In the genomic region with DNA sequence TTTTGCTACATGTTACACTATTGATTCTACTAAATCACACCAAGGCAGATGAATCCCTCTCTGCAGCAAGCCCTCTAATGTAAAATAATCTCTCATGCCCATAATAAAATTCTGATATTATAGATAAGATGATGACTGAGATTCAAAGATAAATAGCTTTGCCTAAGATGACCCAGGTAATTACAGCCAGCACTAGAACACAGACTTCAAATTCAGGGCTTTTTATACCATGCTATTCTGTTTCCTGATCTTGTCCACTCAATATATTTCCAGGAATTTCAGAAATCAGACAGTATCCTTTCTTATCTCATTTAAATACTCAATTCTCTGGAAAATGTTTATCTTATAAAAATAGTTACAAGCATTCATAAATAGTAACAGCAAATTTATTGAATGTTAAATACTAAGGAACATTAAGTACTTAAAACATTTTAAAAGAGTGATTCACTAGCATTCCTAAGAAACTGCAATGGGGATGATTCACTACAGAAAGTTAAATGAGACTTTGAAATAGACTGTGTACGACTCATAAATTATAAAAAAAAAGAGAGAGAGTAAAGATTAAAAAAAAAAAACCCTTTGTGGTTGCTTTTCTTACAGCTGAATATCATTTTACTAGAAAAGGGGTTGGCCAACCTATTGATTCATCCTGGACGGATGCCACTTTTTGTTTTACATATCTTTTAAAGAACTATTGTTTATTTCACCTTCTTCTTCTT, we compare ENCODE assay signal across 8 cellular contexts. TPM values are rescaled to one million over a fixed set of nuclear protein-coding genes. Genes with fewer than 3 reads are reported as not detected.
A peak's percentile ranks its signal among the peaks of the same experiment; 100 is the strongest.
DNase-seq lines count a peak whose midpoint lies in the region; FAIRE-seq and TF ChIP-seq lines count a peak whose summit lies in the region.
"Had no signal": no experiment of that assay in that cellular context is flagged by ENCODE, and none has a peak within 500 bp of the region (broad histone marks: within the 10 kb centered on the region; RNA-seq: fewer than 3 reads in every experiment).

No MANE protein-coding gene starts in this region.

- H3K27me3 Mint-ChIP-seq in glutamatergic neuron (ENCODE audit: unreplicated experiment) = peaks cover 2% of the 10 kb centered on the region

- DNase-seq in RCC 7860 (ENCODE audit: low spot score) (peak; percentile 88), endothelial cell of umbilical vein (ENCODE audit: low read depth, low spot score) (peak; percentile 71), retinal pigment epithelial cell (ENCODE audit: low read depth) (peak; percentile 79), NCI-H82 (lab: John Stamatoyannopoulos, UW) (no peak), glutamatergic neuron (no peak), D721Med (ENCODE audit: insufficient read length, low spot score) (no peak)
- DNase-seq: NCI-H510A had no signal

- TF ChIP-seq POLR2A in endothelial cell of umbilical vein (IDR thresholded peaks at IDR 0.05; ENCODE audit: low read depth, low read length) = no peak

- no peaks in the 10 kb centered on the region for H3K27me3 ChIP-seq in endothelial cell of umbilical vein (ENCODE audit: control insufficient read depth in 2 of 2, insufficient read depth in 2 of 2, low read length in 2 of 2)

- no peaks in the 10 kb centered on the region for H3K9me3 Mint-ChIP-seq in glutamatergic neuron (ENCODE audit: unreplicated experiment)

- dilution Hi-C loops in endothelial cell of umbilical vein (cut with MboI; ENCODE audit: extremely low pct_ligation_motif_present, low sequenced_read_pairs) = no loop called here

- BruUV-seq in endothelial cell of umbilical vein (replicated peaks; lab: Mats Ljungman, UMichigan) = no TSS peak

- no peaks in the 10 kb centered on the region for H3K9me3 ChIP-seq in endothelial cell of umbilical vein (replicated peaks; ENCODE audit: control insufficient read depth, insufficient read depth, low read length)

- no peaks in the 10 kb centered on the region for H3K4me1 Mint-ChIP-seq in glutamatergic neuron (ENCODE audit: low read depth, unreplicated experiment)

- peaks cover 29% of the 10 kb centered on the region for H3K4me1 ChIP-seq in endothelial cell of umbilical vein (ENCODE audit: control insufficient read depth, extremely low read depth, insufficient read depth, low read length)

- H3K9ac ChIP-seq in endothelial cell of umbilical vein (replicated peaks; ENCODE audit: extremely low read depth, insufficient read depth, low read length) = peak overlapping the region; percentile 45

- FAIRE-seq in G401.6 (lab: Jason Lieb, UNC) = peak; percentile 71
- peak; percentile 98 for FAIRE-seq in RCC 7860 (lab: Jason Lieb, UNC)
- peak; percentile 47 for FAIRE-seq in endothelial cell of umbilical vein (lab: Jason Lieb, UNC)
- FAIRE-seq in D721Med (lab: Jason Lieb, UNC) = no peak

- H3K4me2 ChIP-seq in endothelial cell of umbilical vein (ENCODE audit: insufficient read depth, low read length) = peak overlapping the region; percentile 69

- H3K27ac ChIP-seq in endothelial cell of umbilical vein (ENCODE audit: insufficient read depth, low read depth, low read length) = peak overlapping the region; percentile 68

- no peak overlapping the region for H3K4me3 Mint-ChIP-seq in glutamatergic neuron (ENCODE audit: unreplicated experiment)

- CTCF ChIA-PET in endothelial cell of umbilical vein (lab: Charles Lee) = interaction anchor here (1.0 to 3.9 kb wide), 3 partner anchors 8 to 51 kb away, joined by 3 to 16 read pairs (median 3); partner anchors contain the start of gene IL21

- TF ChIP-seq CTCF in endothelial cell of umbilical vein (IDR thresholded peaks at IDR 0.05; ENCODE audit: extremely low read depth in 1 of 2, insufficient read depth in 1 of 2, low read depth in 1 of 2, low read length in 2 of 2) (no peak), retinal pigment epithelial cell (conservative IDR thresholded peaks at IDR 0.05; ENCODE audit: low read depth, low read length) (no peak), glutamatergic neuron (IDR thresholded peaks at IDR 0.05; ENCODE audit: partially characterized antibody, unreplicated experiment) (no peak), D721Med (IDR thresholded peaks at IDR 0.05; ENCODE audit: insufficient read depth, missing control alignments) (no peak)

- no peaks in the 10 kb centered on the region for H3K79me2 ChIP-seq in endothelial cell of umbilical vein (ENCODE audit: control insufficient read depth, insufficient read depth, low read length)

- POLR2A ChIA-PET in endothelial cell of umbilical vein (lab: Charles Lee) = no interaction called here

- no peak overlapping the region for H3K27ac Mint-ChIP-seq in glutamatergic neuron (ENCODE audit: unreplicated experiment)

- intact Hi-C loops in endothelial cell of umbilical vein (cut with micrococcal nuclease) = loop anchor here (1.0 to 2.0 kb wide), 2 partner anchors 8 to 50 kb away; no protein-coding TSS in a partner anchor

- no peaks in the 10 kb centered on the region for H3K9me1 ChIP-seq in endothelial cell of umbilical vein (replicated peaks; ENCODE audit: control insufficient read depth, extremely low read depth, insufficient read depth, low read length)

- no peaks in the 10 kb centered on the region for H3K36me3 ChIP-seq in endothelial cell of umbilical vein (ENCODE audit: control insufficient read depth in 2 of 2, extremely low read depth in 1 of 2, insufficient read depth in 2 of 2, low read length in 2 of 2)

- H3K36me3 Mint-ChIP-seq in glutamatergic neuron (ENCODE audit: unreplicated experiment) = no peaks in the 10 kb centered on the region

- H2AFZ ChIP-seq in endothelial cell of umbilical vein (ENCODE audit: low read depth, low read length) = no peak overlapping the region

- H4K20me1 ChIP-seq in endothelial cell of umbilical vein (replicated peaks; ENCODE audit: control insufficient read depth, extremely low read depth, insufficient read depth, low read length) = no peaks in the 10 kb centered on the region

- no peak overlapping the region for H3K4me3 ChIP-seq in endothelial cell of umbilical vein (replicated peaks in 1 of 3; ENCODE audit: insufficient read depth in 1 of 3, low read depth in 1 of 3, low read length in 3 of 3)
- H3K4me3 ChIP-seq in retinal pigment epithelial cell (ENCODE audit: low read length) = no peak overlapping the region

TF ChIP-seq in endothelial cell of umbilical vein, 7 proteins besides CTCF, POLR2A, EP300 and RAD21:
- TF ChIP-seq JUN (IDR thresholded peaks at IDR 0.05; ENCODE audit: borderline replicate concordance, insufficient read depth, insufficient read length, low read depth) (peak; percentile 85), GATA2 (IDR thresholded peaks at IDR 0.05; ENCODE audit: insufficient read depth, insufficient read length, low read depth, low read length) (no peak), FOS (IDR thresholded peaks at IDR 0.05; ENCODE audit: borderline replicate concordance, insufficient read depth, low read length) (peak; percentile 92)

RNA-seq across cellular contexts. Expression of gene IL21, which starts 45.8 kb away (rescaled TPM):
- total RNA-seq in endothelial cell of umbilical vein = not detected in 2 replicates
- not detected in 2 replicates for polyA plus RNA-seq in endothelial cell of umbilical vein
- not detected in 2 replicates for polyA plus RNA-seq in endothelial cell of umbilical vein (2011; cell fraction: cytosol; rRNA removed)
- polyA plus RNA-seq in endothelial cell of umbilical vein (2011; cell fraction: nucleus; rRNA removed) = not detected in 2 replicates
- not detected in 2 replicates for polyA plus RNA-seq in endothelial cell of umbilical vein (2012)
- polyA minus RNA-seq in endothelial cell of umbilical vein = not detected in 2 replicates
- polyA minus RNA-seq in endothelial cell of umbilical vein (2011; cell fraction: cytosol; rRNA and poly(A)+ RNA removed) = not detected
- not detected in 2 replicates for polyA minus RNA-seq in endothelial cell of umbilical vein (2011; cell fraction: nucleus; rRNA and poly(A)+ RNA removed)
- not detected for total RNA-seq in glutamatergic neuron (ENCODE audit: unreplicated experiment)

Comparison
In these comparisons a context has a peak if more than half of its experiments do, and no peak if none do; other contexts are left out.
1. DNase-seq: peak in RCC 7860 (single experiment), endothelial cell of umbilical vein (single experiment) and retinal pigment epithelial cell (single experiment); none in NCI-H82 (single experiment), glutamatergic neuron (single experiment) and D721Med (single experiment).